In the genomic region with DNA sequence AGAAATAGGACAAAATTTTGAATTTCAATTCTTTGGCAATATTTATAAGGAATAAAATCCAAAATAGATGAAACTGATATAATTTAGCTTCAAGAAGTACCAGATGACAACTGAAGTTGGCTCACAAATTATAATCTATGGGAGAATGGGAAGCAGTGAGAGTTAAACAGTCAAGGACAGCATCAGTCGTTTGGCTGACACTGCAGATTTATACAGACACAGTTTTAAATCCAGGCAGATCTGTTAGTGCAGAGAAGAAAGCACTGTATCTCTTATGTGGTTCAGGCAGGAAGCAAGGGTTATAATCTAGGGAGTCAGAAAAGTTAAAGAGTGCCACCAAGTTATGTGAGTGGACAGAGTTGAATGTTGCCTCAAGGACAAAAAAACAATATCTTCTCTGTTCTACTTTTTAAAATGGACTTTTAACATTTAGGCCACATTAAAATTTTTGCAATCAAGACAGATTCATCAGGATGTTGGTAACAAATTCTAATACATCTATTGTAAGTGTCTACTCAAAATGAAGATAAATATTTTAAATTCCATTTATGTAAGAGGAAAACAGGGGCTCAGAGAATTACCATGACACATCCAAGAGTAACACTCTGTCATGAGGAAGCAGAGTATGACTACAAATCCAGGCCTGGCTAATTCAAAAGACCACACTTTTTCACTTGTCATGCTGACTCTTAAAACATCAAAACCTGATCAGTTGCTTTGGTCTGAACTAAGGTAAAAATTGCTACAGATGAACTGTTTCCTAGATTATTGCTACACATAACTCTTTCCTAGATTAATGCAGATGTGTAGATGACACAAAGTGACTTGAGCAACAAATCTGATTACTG, we compare ENCODE assay signal across 17 cellular contexts.
DNase-seq lines count a peak whose midpoint lies in the region; ATAC-seq and TF ChIP-seq lines count a peak whose summit lies in the region.
"Had no signal": no experiment of that assay in that cellular context is flagged by ENCODE, and none has a peak within 500 bp of the region (broad histone marks: within the 10 kb centered on the region; RNA-seq: fewer than 3 reads in every experiment).

No MANE protein-coding gene starts in this region.

- no peaks in the 10 kb centered on the region for H3K27me3 ChIP-seq in left ventricle myocardium inferior (ENCODE audit: low read depth)
- H3K27me3 ChIP-seq: dorsolateral prefrontal cortex, pancreas had no signal

- H3K4me3 ChIP-seq in cardiac fibroblast (replicated peaks in 1 of 2; ENCODE audit: low read depth in 2 of 2, low read length in 2 of 2) (no peak overlapping the region), mesodermal cell (ENCODE audit: extremely low read depth, insufficient read depth, low read length, poor library complexity, severe bottlenecking) (no peak overlapping the region), left ventricle myocardium inferior (no peak overlapping the region)
- H3K4me3 ChIP-seq: dorsolateral prefrontal cortex, pancreas had no signal

- no peak for ATAC-seq in GM18511 (IDR thresholded peaks at IDR 0.05; ENCODE audit: unreplicated experiment)
- no peak for ATAC-seq in GM21360 (IDR thresholded peaks at IDR 0.05; ENCODE audit: unreplicated experiment)
- ATAC-seq: activated CD4-positive, alpha-beta T cell treated with anti-CD3 and anti-CD28 coated beads for 36 hours; pancreas; T-cell had no signal

- TF ChIP-seq CTCF in cardiac fibroblast (IDR thresholded peaks at IDR 0.05; ENCODE audit: low read depth, low read length) (no peak), left ventricle myocardium inferior (IDR thresholded peaks at IDR 0.05; ENCODE audit: borderline replicate concordance) (no peak)

- H3K9me3 ChIP-seq in mesodermal cell (ENCODE audit: control insufficient read depth, low read length) (no peaks in the 10 kb centered on the region), left ventricle myocardium inferior (replicated peaks) (no peaks in the 10 kb centered on the region)
- H3K9me3 ChIP-seq: pancreas had no signal

- H3K27ac ChIP-seq in mesodermal cell (ENCODE audit: low read depth, low read length, severe bottlenecking) (peak overlapping the region; percentile 19), left ventricle myocardium inferior (replicated peaks) (no peak overlapping the region)
- H3K27ac ChIP-seq: dorsolateral prefrontal cortex, pancreas had no signal

- H3K4me1 ChIP-seq in mesodermal cell (ENCODE audit: control insufficient read depth, insufficient read depth, low read length, poor library complexity, severe bottlenecking) (peaks cover 5% of the 10 kb centered on the region), left ventricle myocardium inferior (no peaks in the 10 kb centered on the region)
- H3K4me1 ChIP-seq: pancreas had no signal

- 70% methylated on average over 1 of the region's 1 CpG; no CpG with 5 or more reads in 1 of the 2 experiments for WGBS in mesodermal cell (ENCODE audit: insufficient coverage in 2 of 2), 2 experiments

- DNase-seq in EH (ENCODE audit: low read depth) (peak; percentile 63), M059J (ENCODE audit: low read depth) (peak; percentile 3), cardiac fibroblast (ENCODE audit: low read depth in 2 of 2) (peak; percentile 20 to 84), NCI-H82 (lab: John Stamatoyannopoulos, UW) (no peak), left ventricle myocardium inferior (no peak)
- DNase-seq: activated CD4-positive, alpha-beta T cell treated with anti-CD3 and anti-CD28 coated beads for 36 hours; activated CD8-positive, alpha-beta memory T cell treated with anti-CD3 and anti-CD28 coated beads, Interleukin-2, amount 50 U/mL, for 4 hours; activated naive CD4-positive, alpha-beta T cell treated with Interleukin-2 at 50 U/mL for 16 hours; dorsolateral prefrontal cortex; KBM-7; NCI-H1105 treated with DMSO at 0.1 percent for 48 hours; pancreas; small intestine; T-cell had no signal

- H3K36me3 ChIP-seq in mesodermal cell (ENCODE audit: control insufficient read depth, insufficient read depth, low read length) (no peaks in the 10 kb centered on the region), left ventricle myocardium inferior (no peaks in the 10 kb centered on the region)
- H3K36me3 ChIP-seq: pancreas had no signal

- intact Hi-C loops in left ventricle myocardium inferior (cut with micrococcal nuclease): no loop called here

Comparison
In these comparisons a context has a peak if more than half of its experiments do, and no peak if none do; other contexts are left out.
1. DNase-seq: peak in EH (single experiment), M059J (single experiment) and cardiac fibroblast (2 of 2); none in NCI-H82 (single experiment) and left ventricle myocardium inferior (single experiment).